8 cellular contexts compared by ENCODE assay signal in genomic region chr2:238203104-238203972, GRCh38. TPM values are rescaled to one million over a fixed set of nuclear protein-coding genes. Genes with fewer than 3 reads are reported as not detected.
DNase-seq lines count a peak whose midpoint lies in the region; ATAC-seq and TF ChIP-seq lines count a peak whose summit lies in the region.

TSS of gene ILKAP (minus strand) at chr2:238203695. CDS start at chr2:238203553, 142 bp downstream.

- H3K4me3 Mint-ChIP-seq in CD14-positive monocyte = peak within 1 kb of the TSS; percentile 85 to 89

- 0% methylated on average over 2 of the region's 123 CpGs for WGBS in right lobe of liver (ENCODE audit: insufficient coverage, low coverage, low lambda C conversion rate, missing lambda C conversion rate)

- peak; percentile 84 for DNase-seq in CD14-positive monocyte (ENCODE audit: low spot score)
- DNase-seq in NCI-H748 treated with DMSO at 0.1 percent for 48 hours (lab: John Stamatoyannopoulos, UW) = peak; percentile 64
- DNase-seq in activated CD4-positive, alpha-beta T cell treated with anti-CD3 and anti-CD28 coated beads, Interleukin-2, amount 50 U/mL, for 48 hours = peak; percentile 87 to 88
- peak; percentile 43 to 88 for DNase-seq in dermis microvascular lymphatic vessel endothelial cell (ENCODE audit: low read depth in 2 of 2)
- DNase-seq in right lobe of liver = peak; percentile 92 to 95 (median 94)
- DNase-seq in stimulated activated CD4-positive, alpha-beta T cell treated with anti-CD3 and anti-CD28 coated beads, Interleukin-4, amount 100 ng/mL, for 4 hours = peak; percentile 85 to 93

- H3K9me3 Mint-ChIP-seq in CD14-positive monocyte = peaks cover 0 to 2% (median 0%) of the 10 kb centered on the region in 7 donors

- peaks cover 0 to 15% (median 7%) of the 10 kb centered on the region in 4 donors for H3K4me1 ChIP-seq in right lobe of liver

- H3K27ac ChIP-seq in right lobe of liver = peak within 1 kb of the TSS; percentile 67 to 92 (median 78)

- peaks cover 4 to 6% (median 5%) of the 10 kb centered on the region in 3 donors for H3K27me3 Mint-ChIP-seq in CD14-positive monocyte (ENCODE audit: low read depth in 3 of 3)

- H3K9me3 ChIP-seq in right lobe of liver = no peaks in the 10 kb centered on the region

- H3K27me3 ChIP-seq in right lobe of liver = no peaks in the 10 kb centered on the region

- intact Hi-C loops in CD14-positive monocyte (cut with micrococcal nuclease) (loop anchor here (5.0 kb wide), 2 partner anchors 34 to 39 kb away; partner anchors contain the start of gene HES6 (in 1 of the 2)), right lobe of liver (cut with DNase I) (no loop called here)

- H3K4me1 Mint-ChIP-seq in CD14-positive monocyte = peaks cover 42% of the 10 kb centered on the region

- ATAC-seq in GM19372 (IDR thresholded peaks at IDR 0.05; ENCODE audit: low read depth, unreplicated experiment) = peak; percentile 94
- ATAC-seq in HG03520 (IDR thresholded peaks at IDR 0.05; ENCODE audit: unreplicated experiment) = peak; percentile 94
- ATAC-seq in right lobe of liver = peak; percentile 97 to 99 (median 98)

- H3K36me3 ChIP-seq in right lobe of liver = no peaks in the 10 kb centered on the region

- peak within 1 kb of the TSS; percentile 80 to 92 (median 85) for H3K27ac Mint-ChIP-seq in CD14-positive monocyte

- TF ChIP-seq POLR2A in right lobe of liver (IDR thresholded peaks at IDR 0.05) = peak; percentile 93

- peak within 1 kb of the TSS; percentile 53 to 97 (median 69) for H3K4me3 ChIP-seq in right lobe of liver

- no peak for TF ChIP-seq CTCF in CD14-positive monocyte (IDR thresholded peaks at IDR 0.05)
- no peak for TF ChIP-seq CTCF in right lobe of liver (IDR thresholded peaks at IDR 0.05)

- peaks cover 5 to 6% of the 10 kb centered on the region in 2 donors for H3K36me3 Mint-ChIP-seq in CD14-positive monocyte

RNA-seq across cellular contexts. Expression of gene ILKAP, which starts in this region (rescaled TPM):
- polyA plus RNA-seq in CD14-positive monocyte = 10 to 100 TPM; 23.2 to 29.3 TPM
- total RNA-seq in dermis microvascular lymphatic vessel endothelial cell (14.5 and 15.8 TPM in 2 replicates), right lobe of liver (10 to 100 TPM in 5 of 6 experiments, 1 to 10 TPM in 1; 9.8 to 24.3 (median 16.8) TPM)

Comparison
In these comparisons a context has a peak if more than half of its experiments do, and no peak if none do; other contexts are left out.
1. Peak in every context shown above with its lines: DNase-seq, ATAC-seq, H3K4me3 ChIP-seq and H3K27ac ChIP-seq.
2. intact Hi-C loops: an anchor here in CD14-positive monocyte (5.0 kb wide); none called in right lobe of liver.